ENCODE assay signal across 8 cellular contexts in genomic region chr2:238238766-238239551, GRCh38. TPM values are rescaled to one million over a fixed set of nuclear protein-coding genes. Genes with fewer than 3 reads are reported as not detected.
DNase-seq lines count a peak whose midpoint lies in the region; ATAC-seq and TF ChIP-seq lines count a peak whose summit lies in the region.

No MANE protein-coding gene starts in this region.

- H3K4me3 ChIP-seq in HCT116 (replicated peaks in 1 of 2; ENCODE audit: low read depth in 1 of 2, low read length in 2 of 2) (peak overlapping the region; percentile 56 to 69), SK-N-MC (peak overlapping the region; percentile 90), colonic mucosa (peak overlapping the region; percentile 74), neutrophil (ENCODE audit: low read depth in 1 of 2, low read length in 1 of 2) (peak overlapping the region; percentile 58 to 65)

- no peak for TF ChIP-seq POLR2A in HCT116 (IDR thresholded peaks at IDR 0.05; ENCODE audit: borderline replicate concordance, extremely low read depth, insufficient read depth, insufficient read length)

- BruUV-seq in Calu3 (replicated peaks; lab: Mats Ljungman, UMichigan) (no TSS peak), HCT116 (replicated peaks; lab: Mats Ljungman, UMichigan) (no TSS peak)

- H4K20me1 ChIP-seq in HCT116 (ENCODE audit: insufficient read depth) = no peaks in the 10 kb centered on the region

- H3K27me3 Mint-ChIP-seq in Calu3 (ENCODE audit: unreplicated experiment) = peaks cover 34% of the 10 kb centered on the region

- H3K79me2 ChIP-seq in HCT116 (ENCODE audit: insufficient read depth, low read length) = no peaks in the 10 kb centered on the region; the same call in 1 of the 2 replicates

- peaks cover 8% of the 10 kb centered on the region for H3K4me1 Mint-ChIP-seq in Calu3 (ENCODE audit: low read depth, unreplicated experiment)

- RAD21 ChIA-PET in HCT116 (lab: Charles Lee; ENCODE audit: low non-redundant PET in 1 of 2, low total read pairs in 2 of 2, uncharacterized antibody in 2 of 2, unreplicated experiment in 2 of 2) = no interaction called here

- H3K9me3 ChIP-seq in HCT116 (ENCODE audit: control insufficient read depth in 1 of 2, insufficient read depth in 1 of 2, low read depth in 1 of 2, low read length in 2 of 2) (no peaks in the 10 kb centered on the region), SK-N-MC (ENCODE audit: low read depth, low read length) (no peaks in the 10 kb centered on the region), colonic mucosa (no peaks in the 10 kb centered on the region), neutrophil (no peaks in the 10 kb centered on the region)

- DNase-seq in Calu3 (no peak), HCT116 (ENCODE audit: low read depth, low spot score) (no peak), SK-N-MC (ENCODE audit: low read depth, low spot score) (no peak), colonic mucosa (no peak), Kasumi-1 (lab: John Stamatoyannopoulos, UW) (no peak), superior temporal gyrus (ENCODE audit: extremely low spot score) (no peak)

- intact Hi-C loops in Calu3 (cut with micrococcal nuclease; ENCODE audit: unreplicated experiment) = no loop called here
- intact Hi-C loops in HCT116 (cut with micrococcal nuclease) = no loop called here
- intact Hi-C loops in colonic mucosa (cut with DNase I) = no loop called here

- peak; percentile 16 for ATAC-seq in HCT116
- no peak for ATAC-seq in GM21576 (IDR thresholded peaks at IDR 0.05; ENCODE audit: unreplicated experiment)

- H3K27me3 ChIP-seq in HCT116 (ENCODE audit: insufficient read depth, low read length) (no peaks in the 10 kb centered on the region), colonic mucosa (peaks cover 3% of the 10 kb centered on the region), neutrophil (peaks cover 89% of the 10 kb centered on the region)

- H3K4me1 ChIP-seq in HCT116 (ENCODE audit: control insufficient read depth in 1 of 2, insufficient read depth in 2 of 2, low read length in 2 of 2) = peaks cover 15 to 35% of the 10 kb centered on the region in 2 experiments
- peaks cover 15% of the 10 kb centered on the region for H3K4me1 ChIP-seq in colonic mucosa
- H3K4me1 ChIP-seq in neutrophil (ENCODE audit: control insufficient read depth in 1 of 2, insufficient read depth in 1 of 2, low read depth in 1 of 2, low read length in 1 of 2) = peaks cover 17 to 22% of the 10 kb centered on the region in 2 experiments

- H3K4me2 ChIP-seq in HCT116 (ENCODE audit: low read length) = peak overlapping the region; percentile 99

- H3K27ac Mint-ChIP-seq in Calu3 (ENCODE audit: unreplicated experiment) = no peak overlapping the region

- H3K9me3 Mint-ChIP-seq in Calu3 (ENCODE audit: low read depth, unreplicated experiment) = no peaks in the 10 kb centered on the region

- no peak for TF ChIP-seq CTCF in Calu3 (IDR thresholded peaks at IDR 0.05; ENCODE audit: unreplicated experiment)
- TF ChIP-seq CTCF in HCT116 (IDR thresholded peaks at IDR 0.05 in 2 of 3, conservative IDR thresholded peaks at IDR 0.05 in 1 of 3; ENCODE audit: borderline replicate concordance in 1 of 3, insufficient read depth in 1 of 3, low read depth in 2 of 3, low read length in 2 of 3) = peak in 1 of 3 experiments; percentile 24; a peak in 1 of 6 replicates
- no peak for TF ChIP-seq CTCF in colonic mucosa (IDR thresholded peaks at IDR 0.05)
- TF ChIP-seq CTCF in neutrophil (IDR thresholded peaks at IDR 0.05) = no peak

- POLR2A ChIA-PET in HCT116 (lab: Charles Lee) = no interaction called here

- H3K36me3 ChIP-seq in HCT116 (ENCODE audit: control insufficient read depth in 1 of 2, insufficient read depth in 2 of 2, low read length in 2 of 2) = no peaks in the 10 kb centered on the region
- no peaks in the 10 kb centered on the region for H3K36me3 ChIP-seq in SK-N-MC (ENCODE audit: insufficient read depth, low read length)
- no peaks in the 10 kb centered on the region for H3K36me3 ChIP-seq in colonic mucosa
- H3K36me3 ChIP-seq in neutrophil = no peaks in the 10 kb centered on the region

- H3K27ac ChIP-seq in HCT116 (ENCODE audit: low read depth, low read length) (peak overlapping the region; percentile 16; the same call in 1 of the 2 replicates), SK-N-MC (no peak overlapping the region), colonic mucosa (no peak overlapping the region), neutrophil (no peak overlapping the region)

- H2AFZ ChIP-seq in HCT116 (ENCODE audit: low read depth, low read length, poor library complexity, severe bottlenecking) = no peak overlapping the region

- peak overlapping the region; percentile 83 for H3K4me3 Mint-ChIP-seq in Calu3 (ENCODE audit: low read depth, unreplicated experiment)

- H3K9me2 ChIP-seq in HCT116 (ENCODE audit: insufficient read depth) = no peaks in the 10 kb centered on the region

- H3K9ac ChIP-seq in HCT116 (ENCODE audit: low read length) (peak overlapping the region; percentile 73), SK-N-MC (ENCODE audit: insufficient read length) (peak overlapping the region; percentile 53), colonic mucosa (ENCODE audit: low read depth in 2 of 2, low read length in 2 of 2) (no peak overlapping the region)

- peaks cover 25% of the 10 kb centered on the region for H3K36me3 Mint-ChIP-seq in Calu3 (ENCODE audit: insufficient read depth, unreplicated experiment)

- CTCF ChIA-PET in Calu3 (lab: Charles Lee) = no interaction called here
- CTCF ChIA-PET in HCT116 (lab: Charles Lee) = no interaction called here

- TF ChIP-seq RAD21 in HCT116 (IDR thresholded peaks at IDR 0.05; ENCODE audit: low read depth) = no peak

TF ChIP-seq in HCT116, 20 proteins besides CTCF, POLR2A, EP300 and RAD21 (continues in another document):
- TF ChIP-seq CEBPB (IDR thresholded peaks at IDR 0.05; ENCODE audit: low read depth) (no peak), ATF3 (IDR thresholded peaks at IDR 0.05) (no peak), MAX (IDR thresholded peaks at IDR 0.05) (peak; percentile 99), EZH2phosphoT487 (IDR thresholded peaks at IDR 0.05; ENCODE audit: borderline replicate concordance) (no peak), YY1 (IDR thresholded peaks at IDR 0.05; ENCODE audit: extremely low read depth, insufficient replicate concordance, low read depth, low read length) (no peak), ZNF274 (IDR thresholded peaks at IDR 0.05; ENCODE audit: low read depth, low read length) (no peak), CBX3 (IDR thresholded peaks at IDR 0.05; ENCODE audit: low read depth) (peak; percentile 94), ZFX (IDR thresholded peaks at IDR 0.05) (no peak), ZBTB33 (IDR thresholded peaks at IDR 0.05; ENCODE audit: extremely low read depth, insufficient replicate concordance, low read length) (no peak), FOSL1 (IDR thresholded peaks at IDR 0.05; ENCODE audit: low read depth) (no peak)

RNA-seq across cellular contexts. Expression of gene HES6, which starts 0.9 kb away (rescaled TPM):
- total RNA-seq in Calu3 (2022) = 5.9 and 8.0 TPM in 2 replicates
- 47.8 TPM for total RNA-seq in HCT116 (2021; ENCODE audit: unreplicated experiment)
- polyA plus RNA-seq in HCT116 (2012) = 31.0 and 34.8 TPM in 2 replicates
- 10 to 100 TPM; 55.6 to 79.5 TPM for total RNA-seq in colonic mucosa

RNA-seq across cellular contexts. Expression of gene ILKAP, which starts 35.5 kb away (rescaled TPM):
- total RNA-seq in Calu3 (2022) (51.3 and 55.4 TPM in 2 replicates), HCT116 (2021; ENCODE audit: unreplicated experiment) (53.4 TPM), colonic mucosa (10 to 100 TPM; 27.8 to 50.3 TPM)
- polyA plus RNA-seq in HCT116 (2012) = 28.7 and 32.4 TPM in 2 replicates

RNA-seq across cellular contexts. Expression of gene PER2, which starts 49.5 kb away (rescaled TPM):
- 14.0 and 14.8 TPM in 2 replicates for total RNA-seq in Calu3 (2022)
- 18.7 TPM for total RNA-seq in HCT116 (2021; ENCODE audit: unreplicated experiment)
- 10.4 and 11.7 TPM in 2 replicates for polyA plus RNA-seq in HCT116 (2012)
- total RNA-seq in colonic mucosa = 10 to 100 TPM; 22.1 to 29.2 TPM

Comparison
In these comparisons a context has a peak if more than half of its experiments do, and no peak if none do; other contexts are left out.
1. H3K9ac ChIP-seq: peak in HCT116 (single experiment) and SK-N-MC (single experiment); none in colonic mucosa (0 of 2).
2. Peak in every context shown above with its lines, with median percentiles within 50 percentile points of each other: H3K4me3 ChIP-seq.